8 cellular contexts compared by ENCODE assay signal in genomic region chr11:73306977-73307322, GRCh38. TPM values are rescaled to one million over a fixed set of nuclear protein-coding genes. Genes with fewer than 3 reads are reported as not detected.
DNase-seq lines count a peak whose midpoint lies in the region; ATAC-seq and TF ChIP-seq lines count a peak whose summit lies in the region.

No MANE protein-coding gene starts in this region.

- TF ChIP-seq CTCF in HCT116 (IDR thresholded peaks at IDR 0.05 in 2 of 3, conservative IDR thresholded peaks at IDR 0.05 in 1 of 3; ENCODE audit: borderline replicate concordance in 1 of 3, insufficient read depth in 1 of 3, low read depth in 2 of 3, low read length in 2 of 3): no peak
- TF ChIP-seq CTCF in WERI-Rb-1 (IDR thresholded peaks at IDR 0.05; ENCODE audit: low read depth, low read length): no peak
- TF ChIP-seq CTCF in glutamatergic neuron (IDR thresholded peaks at IDR 0.05; ENCODE audit: partially characterized antibody, unreplicated experiment): no peak

- peak overlapping the region; percentile 52 for H3K9ac ChIP-seq in HCT116 (ENCODE audit: low read length)
- H3K9ac ChIP-seq in skeletal muscle tissue (ENCODE audit: low read depth in 1 of 3, low read length in 3 of 3): peak overlapping the region; percentile 5 to 72 (median 58)

- RAD21 ChIA-PET in HCT116 (lab: Charles Lee; ENCODE audit: low non-redundant PET in 1 of 2, low total read pairs in 2 of 2, uncharacterized antibody in 2 of 2, unreplicated experiment in 2 of 2): interaction anchor here (0.6 to 2.1 kb wide), 15 partner anchors 17 to 566 kb away, joined by 3 to 12 read pairs (median 4); partner anchors contain the start of gene FCHSD2 (in 1 of the 2)

- intact Hi-C loops in HCT116 (cut with micrococcal nuclease): loop anchor here (1.0 to 5.0 kb wide), 4 partner anchors 28 to 354 kb away; partner anchors contain the start of gene RELT

- H3K79me2 ChIP-seq in HCT116 (ENCODE audit: insufficient read depth, low read length): peaks cover 6% of the 10 kb centered on the region; the same call in 1 of the 2 replicates

- H3K27me3 ChIP-seq in HCT116 (ENCODE audit: insufficient read depth, low read length) (no peaks in the 10 kb centered on the region), WERI-Rb-1 (ENCODE audit: insufficient read depth, low read depth, severe bottlenecking) (no peaks in the 10 kb centered on the region), skeletal muscle tissue (ENCODE audit: control insufficient read depth in 3 of 3, insufficient read depth in 3 of 3, low read length in 3 of 3) (peaks cover 0 to 8% (median 4%) of the 10 kb centered on the region in 3 donors)

- POLR2A ChIA-PET in HCT116 (lab: Charles Lee): interaction anchor here (0.5 to 1.0 kb wide), 6 partner anchors 8 to 1092 kb away, joined by 3 to 5 read pairs (median 4); partner anchors contain the start of gene PGM2L1

- peaks cover 13 to 34% of the 10 kb centered on the region in 2 experiments for H3K4me1 ChIP-seq in HCT116 (ENCODE audit: control insufficient read depth in 1 of 2, insufficient read depth in 2 of 2, low read length in 2 of 2)
- peaks cover 18 to 28% (median 19%) of the 10 kb centered on the region in 3 donors for H3K4me1 ChIP-seq in skeletal muscle tissue (ENCODE audit: control insufficient read depth in 3 of 3, insufficient read depth in 3 of 3, low read length in 3 of 3)

- no peak for TF ChIP-seq RAD21 in HCT116 (IDR thresholded peaks at IDR 0.05; ENCODE audit: low read depth)

- H3K36me3 ChIP-seq in HCT116 (ENCODE audit: control insufficient read depth in 1 of 2, insufficient read depth in 2 of 2, low read length in 2 of 2): no peaks in the 10 kb centered on the region
- peaks cover 5% of the 10 kb centered on the region for H3K36me3 ChIP-seq in WERI-Rb-1
- H3K36me3 ChIP-seq in skeletal muscle tissue (ENCODE audit: control insufficient read depth in 3 of 3, insufficient read depth in 3 of 3, low read length in 3 of 3): peaks cover 0 to 3% (median 3%) of the 10 kb centered on the region in 3 donors

- TSS peak; percentile 59 for BruUV-seq in HCT116 (replicated peaks; lab: Mats Ljungman, UMichigan)

- no peaks in the 10 kb centered on the region for H4K20me1 ChIP-seq in HCT116 (ENCODE audit: insufficient read depth)

- H3K4me3 ChIP-seq in HCT116 (replicated peaks in 1 of 2; ENCODE audit: low read depth in 1 of 2, low read length in 2 of 2) (peak overlapping the region; percentile 35 to 77), WERI-Rb-1 (ENCODE audit: low read depth, low read length) (peak overlapping the region; percentile 40), skeletal muscle tissue (ENCODE audit: low read length in 3 of 3) (peak overlapping the region; percentile 68 to 79 (median 78))

- peak overlapping the region; percentile 49 for H3K27ac ChIP-seq in HCT116 (ENCODE audit: low read depth, low read length)
- peak overlapping the region; percentile 80 for H3K27ac ChIP-seq in WERI-Rb-1
- no peak overlapping the region for H3K27ac ChIP-seq in skeletal muscle tissue (ENCODE audit: low read depth, low read length)

- H3K4me3 Mint-ChIP-seq in glutamatergic neuron (ENCODE audit: unreplicated experiment): peak overlapping the region; percentile 84

- CTCF ChIA-PET in HCT116 (lab: Charles Lee): interaction anchor here (0.8 to 5.6 kb wide), 18 partner anchors 9 to 353 kb away, joined by 3 to 77 read pairs (median 8); no protein-coding TSS in a partner anchor

- no peaks in the 10 kb centered on the region for H3K9me3 ChIP-seq in HCT116 (ENCODE audit: control insufficient read depth in 1 of 2, insufficient read depth in 1 of 2, low read depth in 1 of 2, low read length in 2 of 2)
- peaks cover 21% of the 10 kb centered on the region for H3K9me3 ChIP-seq in WERI-Rb-1 (ENCODE audit: severe bottlenecking)
- no peaks in the 10 kb centered on the region for H3K9me3 ChIP-seq in skeletal muscle tissue (ENCODE audit: control insufficient read depth in 3 of 3, low read length in 3 of 3)

- peak overlapping the region; percentile 100 for H3K4me2 ChIP-seq in HCT116 (ENCODE audit: low read length)

- ATAC-seq in HCT116 (no peak), HG02642 (IDR thresholded peaks at IDR 0.05; ENCODE audit: poor library complexity, unreplicated experiment) (no peak), GM19467 (IDR thresholded peaks at IDR 0.05; ENCODE audit: unreplicated experiment) (no peak)
- ATAC-seq in activated CD4-positive, CD25-positive, alpha-beta regulatory T cell treated with anti-CD3 and anti-CD28 coated beads, Interleukin-2, amount 50 U/mL, for 24 hours: no peak

- peaks cover 7% of the 10 kb centered on the region for H3K27me3 Mint-ChIP-seq in glutamatergic neuron (ENCODE audit: unreplicated experiment)

- H2AFZ ChIP-seq in HCT116 (ENCODE audit: low read depth, low read length, poor library complexity, severe bottlenecking): peak overlapping the region; percentile 25

- H3K9me3 Mint-ChIP-seq in glutamatergic neuron (ENCODE audit: unreplicated experiment): peaks cover 7% of the 10 kb centered on the region

- no peaks in the 10 kb centered on the region for H3K9me2 ChIP-seq in HCT116 (ENCODE audit: insufficient read depth)

- no peaks in the 10 kb centered on the region for H3K36me3 Mint-ChIP-seq in glutamatergic neuron (ENCODE audit: unreplicated experiment)

- peak overlapping the region; percentile 30 for H3K27ac Mint-ChIP-seq in glutamatergic neuron (ENCODE audit: unreplicated experiment)

- peaks cover 6% of the 10 kb centered on the region for H3K4me1 Mint-ChIP-seq in glutamatergic neuron (ENCODE audit: low read depth, unreplicated experiment)

- DNase-seq in HCT116 (ENCODE audit: low read depth, low spot score) (no peak), WERI-Rb-1 (no peak), glutamatergic neuron (no peak), NCI-H128 (lab: John Stamatoyannopoulos, UW; ENCODE audit: unreplicated experiment) (no peak)

- TF ChIP-seq POLR2A in HCT116 (IDR thresholded peaks at IDR 0.05; ENCODE audit: borderline replicate concordance, extremely low read depth, insufficient read depth, insufficient read length): no peak

TF ChIP-seq in HCT116, 20 proteins besides CTCF, POLR2A, EP300 and RAD21:
- no peak for TF ChIP-seq EZH2phosphoT487 (IDR thresholded peaks at IDR 0.05; ENCODE audit: borderline replicate concordance)
- TF ChIP-seq SRF (IDR thresholded peaks at IDR 0.05; ENCODE audit: low read depth): no peak
- TF ChIP-seq EZH2 (IDR thresholded peaks at IDR 0.05): no peak
- no peak for TF ChIP-seq SIN3A (IDR thresholded peaks at IDR 0.05; ENCODE audit: low read depth)
- no peak for TF ChIP-seq ZNF274 (IDR thresholded peaks at IDR 0.05; ENCODE audit: low read depth, low read length)
- no peak for TF ChIP-seq SP1 (IDR thresholded peaks at IDR 0.05; ENCODE audit: low read depth)
- no peak for TF ChIP-seq FOSL1 (IDR thresholded peaks at IDR 0.05; ENCODE audit: low read depth)
- TF ChIP-seq ZFX (IDR thresholded peaks at IDR 0.05): no peak
- no peak for TF ChIP-seq JUND (IDR thresholded peaks at IDR 0.05)
- TF ChIP-seq CBX3 (IDR thresholded peaks at IDR 0.05; ENCODE audit: low read depth): no peak
- no peak for TF ChIP-seq POLR2AphosphoS5 (IDR thresholded peaks at IDR 0.05; ENCODE audit: low read depth, low read length)
- TF ChIP-seq YY1 (IDR thresholded peaks at IDR 0.05; ENCODE audit: extremely low read depth, insufficient replicate concordance, low read depth, low read length): no peak
- TF ChIP-seq, protein P1, sequence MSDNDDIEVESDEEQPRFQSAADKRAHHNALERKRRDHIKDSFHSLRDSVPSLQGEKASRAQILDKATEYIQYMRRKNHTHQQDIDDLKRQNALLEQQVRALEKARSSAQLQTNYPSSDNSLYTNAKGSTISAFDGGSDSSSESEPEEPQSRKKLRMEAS (IDR thresholded peaks at IDR 0.05): no peak
- no peak for TF ChIP-seq TCF7L2 (IDR thresholded peaks at IDR 0.05; ENCODE audit: borderline replicate concordance, extremely low read depth, insufficient read depth, insufficient read length)

RNA-seq across cellular contexts. Expression of gene ARHGEF17, which starts 1.1 kb away (rescaled TPM):
- total RNA-seq in HCT116 (2021; ENCODE audit: unreplicated experiment) (18.2 TPM), glutamatergic neuron (ENCODE audit: unreplicated experiment) (43.3 TPM), skeletal muscle tissue (19.3 TPM)
- polyA plus RNA-seq in HCT116 (2012): 17.6 and 21.1 TPM in 2 replicates

RNA-seq across cellular contexts. Expression of gene P2RY6, which starts 34.8 kb away (rescaled TPM):
- total RNA-seq in HCT116 (2021; ENCODE audit: unreplicated experiment) (0.15 TPM), glutamatergic neuron (ENCODE audit: unreplicated experiment) (not detected), skeletal muscle tissue (2.1 TPM)
- polyA plus RNA-seq in HCT116 (2012): 0.20 and 0.51 TPM in 2 replicates
